ENCODE assay signal across 8 cellular contexts in the genomic region with DNA sequence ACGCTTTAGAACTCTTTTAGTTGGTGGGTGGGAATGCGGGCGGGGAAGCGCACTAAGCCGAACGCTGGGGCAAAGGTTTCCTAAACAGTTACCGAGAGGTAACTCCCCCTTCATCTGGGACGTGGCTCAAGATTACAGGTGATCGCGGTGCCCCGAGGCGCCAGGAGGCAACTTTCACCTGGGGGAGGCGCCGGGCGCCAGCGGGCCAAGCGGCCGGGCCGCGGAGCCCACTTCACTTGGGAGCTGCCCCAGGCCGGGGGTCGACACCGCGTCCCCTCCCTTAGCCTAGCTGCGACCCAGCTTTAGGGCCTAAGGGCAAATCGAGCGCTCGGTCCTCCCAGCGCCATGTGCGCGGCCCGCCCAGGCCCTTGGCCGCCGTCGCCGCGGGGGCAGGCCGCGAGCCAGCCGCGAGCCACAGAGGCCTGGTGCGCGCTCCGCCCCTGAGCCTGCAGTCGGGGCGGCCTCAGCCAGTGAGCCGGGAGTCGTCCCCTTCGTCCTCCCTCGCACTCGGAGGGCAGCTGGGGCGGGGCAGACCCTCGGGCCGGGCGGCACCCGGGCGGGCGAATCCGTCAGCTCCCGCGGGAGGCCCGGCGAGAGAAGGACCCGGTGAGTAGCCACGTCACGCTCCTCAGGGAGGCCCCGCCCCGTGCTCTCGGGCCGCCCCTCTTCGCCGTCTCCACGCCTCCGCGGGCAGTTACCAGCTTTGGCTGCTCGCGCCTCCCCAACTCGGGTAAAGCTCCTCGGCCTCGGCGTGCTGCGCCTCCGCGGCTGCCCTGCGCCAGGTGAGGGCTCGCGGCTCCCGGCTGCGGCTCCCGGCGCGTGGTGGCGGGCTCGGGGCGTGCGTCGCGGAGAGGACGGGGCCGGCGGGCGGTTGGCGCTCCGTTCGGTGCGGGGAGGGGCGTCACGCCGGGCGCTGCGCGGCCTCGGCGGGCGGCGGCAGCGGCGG. TPM values are rescaled to one million over a fixed set of nuclear protein-coding genes. Genes with fewer than 3 reads are reported as not detected.
DNase-seq lines count a peak whose midpoint lies in the region; ATAC-seq and TF ChIP-seq lines count a peak whose summit lies in the region.

A gene (plus strand): TSS at position 693 of the 946 bp plus-strand sequence. CDS start 13,640 bp downstream, outside the sequence.

- ATAC-seq in GM18498 (IDR thresholded peaks at IDR 0.05; ENCODE audit: unreplicated experiment) = peak; percentile 91
- ATAC-seq in HG02884 (IDR thresholded peaks at IDR 0.05; ENCODE audit: unreplicated experiment) = peak; percentile 83
- ATAC-seq in psoas muscle = peak; percentile 95 to 97 (median 96)

- peak within 1 kb of the TSS; percentile 93 for H3K27ac Mint-ChIP-seq in T-helper 1 cell treated with Interleukin-12 subunit alpha and Interleukin-12 subunit beta and Interleukin-4 antibody, amounts not matched to agents 30 μg/mL and 1 μg/mL, for 36 hours

- H3K27ac ChIP-seq in left ventricle myocardium inferior (replicated peaks) (peak within 1 kb of the TSS; percentile 98), psoas muscle (peak within 1 kb of the TSS; percentile 97), urinary bladder (ENCODE audit: low read depth) (peak within 1 kb of the TSS; percentile 97)

- intact Hi-C loops in left ventricle myocardium inferior (cut with micrococcal nuclease) = no loop called here
- intact Hi-C loops in psoas muscle (cut with DNase I) = loop anchor here in 1 of 2 donors (2.0 to 5.0 kb wide), 2 partner anchors 96 to 279 kb away; a partner anchor contains a TSS

- no peaks in the 10 kb centered on the region for H3K36me3 Mint-ChIP-seq in T-helper 1 cell treated with Interleukin-12 subunit alpha and Interleukin-12 subunit beta and Interleukin-4 antibody, amounts not matched to agents 30 μg/mL and 1 μg/mL, for 36 hours (ENCODE audit: low read depth)

- H3K9me3 Mint-ChIP-seq in T-helper 1 cell treated with Interleukin-12 subunit alpha and Interleukin-12 subunit beta and Interleukin-4 antibody, amounts not matched to agents 30 μg/mL and 1 μg/mL, for 36 hours = no peaks in the 10 kb centered on the region

- peaks cover 23% of the 10 kb centered on the region for H3K4me1 ChIP-seq in left ventricle myocardium inferior
- peaks cover 21% of the 10 kb centered on the region for H3K4me1 ChIP-seq in psoas muscle
- no peaks in the 10 kb centered on the region for H3K4me1 ChIP-seq in urinary bladder (ENCODE audit: insufficient read depth)

- no peaks in the 10 kb centered on the region for H3K27me3 Mint-ChIP-seq in T-helper 1 cell treated with Interleukin-12 subunit alpha and Interleukin-12 subunit beta and Interleukin-4 antibody, amounts not matched to agents 30 μg/mL and 1 μg/mL, for 36 hours (ENCODE audit: low read depth)

- H3K4me3 ChIP-seq in left ventricle myocardium inferior = peak within 1 kb of the TSS; percentile 91
- H3K4me3 ChIP-seq in psoas muscle = peak within 1 kb of the TSS; percentile 84
- peak within 1 kb of the TSS; percentile 83 for H3K4me3 ChIP-seq in urinary bladder (ENCODE audit: low read depth, low read length)

- H3K4me1 Mint-ChIP-seq in T-helper 1 cell treated with Interleukin-12 subunit alpha and Interleukin-12 subunit beta and Interleukin-4 antibody, amounts not matched to agents 30 μg/mL and 1 μg/mL, for 36 hours (ENCODE audit: low read depth) = peaks cover 12% of the 10 kb centered on the region

- TF ChIP-seq CTCF in left ventricle myocardium inferior (IDR thresholded peaks at IDR 0.05; ENCODE audit: borderline replicate concordance) (no peak), psoas muscle (IDR thresholded peaks at IDR 0.05) (no peak)

- no peaks in the 10 kb centered on the region for H3K36me3 ChIP-seq in left ventricle myocardium inferior
- H3K36me3 ChIP-seq in psoas muscle (ENCODE audit: insufficient read depth in 1 of 2, low read depth in 1 of 2) = no peaks in the 10 kb centered on the region
- no peaks in the 10 kb centered on the region for H3K36me3 ChIP-seq in urinary bladder (ENCODE audit: insufficient read depth)

- H3K4me3 Mint-ChIP-seq in T-helper 1 cell treated with Interleukin-12 subunit alpha and Interleukin-12 subunit beta and Interleukin-4 antibody, amounts not matched to agents 30 μg/mL and 1 μg/mL, for 36 hours = peak within 1 kb of the TSS; percentile 86

- no peaks in the 10 kb centered on the region for H3K27me3 ChIP-seq in left ventricle myocardium inferior (ENCODE audit: low read depth)
- H3K27me3 ChIP-seq in psoas muscle (ENCODE audit: insufficient read depth in 3 of 3, low read length in 2 of 3) = no peaks in the 10 kb centered on the region

- H3K9me3 ChIP-seq in left ventricle myocardium inferior (replicated peaks) (no peaks in the 10 kb centered on the region), psoas muscle (no peaks in the 10 kb centered on the region)

- DNase-seq in NCI-H146 treated with DMSO at 0.1 percent for 48 hours (lab: John Stamatoyannopoulos, UW; ENCODE audit: unreplicated experiment) (peak; percentile 78), amniotic stem cell (lab: John Stamatoyannopoulos, UW) (peak; percentile 94), left ventricle myocardium inferior (peak; percentile 96), psoas muscle (peak; percentile 96 to 98)

- WGBS in psoas muscle, 3 donors = 0 to 1% (median 0%) methylated on average over 67 to 118 of the region's 118 CpGs
- WGBS in urinary bladder = under 1% methylated on average over 118 of the region's 118 CpGs

RNA-seq across cellular contexts. Expression of the gene that starts here (rescaled TPM):
- total RNA-seq in left ventricle myocardium inferior (16.1 TPM), psoas muscle (10 to 100 TPM; 13.3 to 23.6 (median 20.1) TPM), urinary bladder (55.4 TPM)
- polyA plus RNA-seq in psoas muscle (10 to 100 TPM in 2 of 3 donors, 1 to 10 TPM in 1; 8.3 to 19.4 (median 11.7) TPM), urinary bladder (11.1 TPM)

Comparison
In these comparisons a context has a peak if more than half of its experiments do, and no peak if none do; other contexts are left out.
1. Peak in every context shown above with its lines: DNase-seq, ATAC-seq, H3K4me3 ChIP-seq and H3K27ac ChIP-seq.